Comparison of ENCODE assay signal across 9 cellular contexts in genomic region chr20:63032861-63033634, GRCh38. TPM values are rescaled to one million over a fixed set of nuclear protein-coding genes. Genes with fewer than 3 reads are reported as not detected.
A peak's percentile ranks its signal among the peaks of the same experiment; 100 is the strongest.
DNase-seq lines count a peak whose midpoint lies in the region; ATAC-seq and TF ChIP-seq lines count a peak whose summit lies in the region.
"Had no signal": no experiment of that assay in that cellular context is flagged by ENCODE, and none has a peak within 500 bp of the region (broad histone marks: within the 10 kb centered on the region; RNA-seq: fewer than 3 reads in every experiment).

No MANE protein-coding gene starts in this region.

- WGBS in spleen, 5 donors: 8 to 16% (median 10%) methylated on average over 22 to 32 of the region's 32 CpGs

- no peaks in the 10 kb centered on the region for H3K36me3 Mint-ChIP-seq in activated naive CD4-positive, alpha-beta T cell treated with anti-CD3 and anti-CD28 coated beads, Interleukin-2, amount 50 U/mL, for 72 hours

- H3K9me3 ChIP-seq in spleen: no peaks in the 10 kb centered on the region

- intact Hi-C loops in spleen (cut with DNase I; ENCODE audit: low total_unique reads): no loop called here

- H3K27me3 ChIP-seq in spleen (replicated peaks in 1 of 7): peaks cover 4 to 97% (median 58%) of the 10 kb centered on the region in 7 donors

- peak overlapping the region in 2 of 8 donors; percentile 7 to 50 for H3K4me3 ChIP-seq in spleen

- no peaks in the 10 kb centered on the region for H3K9me3 Mint-ChIP-seq in activated naive CD4-positive, alpha-beta T cell treated with anti-CD3 and anti-CD28 coated beads, Interleukin-2, amount 50 U/mL, for 72 hours

- H3K27ac Mint-ChIP-seq in activated naive CD4-positive, alpha-beta T cell treated with anti-CD3 and anti-CD28 coated beads, Interleukin-2, amount 50 U/mL, for 72 hours: no peak overlapping the region

- H3K36me3 ChIP-seq in spleen: no peaks in the 10 kb centered on the region

- TF ChIP-seq POLR2A in spleen (IDR thresholded peaks at IDR 0.05): no peak

- TF ChIP-seq CTCF in spleen (IDR thresholded peaks at IDR 0.05 in 8 of 11, conservative IDR thresholded peaks at IDR 0.05 in 3 of 11): no peak

- no peak overlapping the region for H3K27ac ChIP-seq in spleen

- ATAC-seq in HG03097 (IDR thresholded peaks at IDR 0.05; ENCODE audit: low FRiP score, unreplicated experiment): peak; percentile 58
- ATAC-seq in activated naive CD4-positive, alpha-beta T cell treated with anti-CD3 and anti-CD28 coated beads, Interleukin-2, amount 50 U/mL, for 72 hours: peak; percentile 16 to 48

- peak; percentile 65 for DNase-seq in activated effector memory CD4-positive, alpha-beta T cell treated with anti-CD3 and anti-CD28 coated beads, Interleukin-2, amount 50 U/mL, for 16 hours
- no peak for DNase-seq in activated effector memory CD4-positive, alpha-beta T cell treated with Interleukin-2 at 50 U/mL for 16 hours
- no peak for DNase-seq in activated naive CD4-positive, alpha-beta T cell treated with anti-CD3 and anti-CD28 coated beads, Interleukin-2, amount 50 U/mL, for 72 hours (ENCODE audit: low spot score in 2 of 2)
- peak; percentile 74 for DNase-seq in spleen
- no peak for DNase-seq in HUDEP-2 (lab: John Stamatoyannopoulos, UW; ENCODE audit: unreplicated experiment in 76 of 76)
- no peak for DNase-seq in HCEC 1CT
- DNase-seq in pons (ENCODE audit: low spot score): no peak

- H3K4me1 ChIP-seq in spleen: peaks cover 0 to 25% (median 14%) of the 10 kb centered on the region in 6 donors

RNA-seq across cellular contexts. Expression of gene BHLHE23, which starts 26.3 kb away (rescaled TPM):
- total RNA-seq in activated naive CD4-positive, alpha-beta T cell treated with anti-CD3 and anti-CD28 coated beads, Interleukin-2, amount 50 U/mL, for 72 hours: not detected
- total RNA-seq in spleen: not detected
- not detected for polyA plus RNA-seq in spleen
- total RNA-seq: HT1080 had no signal

Comparison
In these comparisons a context has a peak if more than half of its experiments do, and no peak if none do; other contexts are left out.
1. DNase-seq: peak in activated effector memory CD4-positive, alpha-beta T cell treated with anti-CD3 and anti-CD28 coated beads, Interleukin-2, amount 50 U/mL, for 16 hours (single experiment) and spleen (single experiment); none in activated effector memory CD4-positive, alpha-beta T cell treated with Interleukin-2 at 50 U/mL for 16 hours (single experiment), activated naive CD4-positive, alpha-beta T cell treated with anti-CD3 and anti-CD28 coated beads, Interleukin-2, amount 50 U/mL, for 72 hours (0 of 2), HUDEP-2 (0 of 76), HCEC 1CT (single experiment) and pons (single experiment).